ENCODE assay signal across 25 cellular contexts in genomic region chr2:220185766-220186165, GRCh38.
"Had no signal": no experiment of that assay in that cellular context is flagged by ENCODE, and none has a peak within 500 bp of the region (broad histone marks: within the 10 kb centered on the region; RNA-seq: fewer than 3 reads in every experiment).

No MANE protein-coding gene starts in this region.

- DNase-seq: activated gamma-delta T cell treated with Interleukin-2 at 50 U/mL for 16 hours; activated T-cell treated with anti-CD3 and anti-CD28 coated beads, Interleukin-2, amount 50 U/mL, for 1 hour; adrenal gland; brain microvascular endothelial cell; caudate nucleus; effector memory CD4-positive, alpha-beta T cell; esophagus squamous epithelium; gastrocnemius medialis; heart left ventricle; islet precursor cell; left colon; ovary; psoas muscle; right cardiac atrium; stimulated activated CD4-positive, alpha-beta T cell treated with anti-CD3 and anti-CD28 coated beads, Interleukin-12 subunit alpha, Interleukin-12 subunit beta, amount 100 ng/mL, for 4 hours; stimulated activated CD4-positive, alpha-beta T cell treated with anti-CD3 and anti-CD28 coated beads, Interleukin-4, amount 100 ng/mL, for 4 hours; stimulated activated naive CD8-positive, alpha-beta T cell treated with anti-CD3 and anti-CD28 coated beads, Interleukin-15, Interleukin-2, amounts not matched to agents 100 U/mL and 50 U/mL, for 24 hours; T-helper 9 cell; thyroid gland had no signal

- ATAC-seq: activated naive CD4-positive, alpha-beta T cell treated with anti-CD3 and anti-CD28 coated beads, Interleukin-2, amount 50 U/mL, for 72 hours; gastrocnemius medialis; heart left ventricle; left colon; psoas muscle; right cardiac atrium; stimulated activated naive CD8-positive, alpha-beta T cell treated with anti-CD3 and anti-CD28 coated beads, Interleukin-15, Interleukin-2, amounts not matched to agents 100 U/mL and 50 U/mL, for 24 hours; WTC11 had no signal

- H3K4me1 ChIP-seq: adrenal gland, ascending aorta, gastrocnemius medialis, heart left ventricle, psoas muscle, thyroid gland had no signal

- H3K27ac ChIP-seq: adrenal gland, ascending aorta, brain microvascular endothelial cell, esophagus squamous epithelium, gastrocnemius medialis, heart left ventricle, neutrophil, ovary, psoas muscle, thyroid gland had no signal

- H3K9me3 ChIP-seq: adrenal gland, ascending aorta, esophagus squamous epithelium, gastrocnemius medialis, heart left ventricle, neutrophil, ovary, psoas muscle, thyroid gland had no signal

- H3K36me3 ChIP-seq: adrenal gland, ascending aorta, brain microvascular endothelial cell, esophagus squamous epithelium, gastrocnemius medialis, heart left ventricle, neutrophil, ovary, thyroid gland had no signal

- H3K27me3 ChIP-seq: adrenal gland, ascending aorta, brain microvascular endothelial cell, esophagus squamous epithelium, gastrocnemius medialis, neutrophil, ovary, thyroid gland had no signal

- H3K27ac Mint-ChIP-seq: activated naive CD4-positive, alpha-beta T cell treated with anti-CD3 and anti-CD28 coated beads, Interleukin-2, amount 50 U/mL, for 72 hours; memory B cell; nephron; WTC11 had no signal

- H3K4me3 ChIP-seq: adrenal gland, ascending aorta, esophagus squamous epithelium, gastrocnemius medialis, heart left ventricle, ovary, psoas muscle, thyroid gland had no signal

- H3K4me3 Mint-ChIP-seq: memory B cell, nephron, WTC11 had no signal

- H3K36me3 Mint-ChIP-seq: activated naive CD4-positive, alpha-beta T cell treated with anti-CD3 and anti-CD28 coated beads, Interleukin-2, amount 50 U/mL, for 72 hours; memory B cell; WTC11 had no signal

- H3K4me1 Mint-ChIP-seq: memory B cell, nephron, WTC11 had no signal
